ENCODE assay signal across 10 cellular contexts in genomic region chr20:49584418-49585382, GRCh38. TPM values are rescaled to one million over a fixed set of nuclear protein-coding genes. Genes with fewer than 3 reads are reported as not detected.
DNase-seq lines count a peak whose midpoint lies in the region; ATAC-seq and TF ChIP-seq lines count a peak whose summit lies in the region.
"Had no signal": no experiment of that assay in that cellular context is flagged by ENCODE, and none has a peak within 500 bp of the region (broad histone marks: within the 10 kb centered on the region; RNA-seq: fewer than 3 reads in every experiment).

No MANE protein-coding gene starts in this region.

- H3K9ac ChIP-seq in HUES48 (ENCODE audit: low read depth, low read length) = no peak overlapping the region

- 40 to 71% methylated on average over 14 of the region's 14 CpGs for WGBS in sigmoid colon, 2 donors

- no peak overlapping the region for H3K4me3 ChIP-seq in HUES48 (ENCODE audit: low read depth, low read length)
- H3K4me3 ChIP-seq in Peyer's patch = no peak overlapping the region
- H3K4me3 ChIP-seq in sigmoid colon = no peak overlapping the region

- H3K4me1 ChIP-seq in HUES48 (ENCODE audit: control insufficient read depth, insufficient read depth, low read length) = peaks cover 3% of the 10 kb centered on the region; the same call in 1 of the 2 replicates
- H3K4me1 ChIP-seq in Peyer's patch = peaks cover 0 to 17% (median 0%) of the 10 kb centered on the region in 4 donors
- peaks cover 0 to 65% (median 63%) of the 10 kb centered on the region in 4 donors for H3K4me1 ChIP-seq in sigmoid colon

- TF ChIP-seq CTCF in Peyer's patch (IDR thresholded peaks at IDR 0.05) (no peak), sigmoid colon (IDR thresholded peaks at IDR 0.05) (no peak)

- ATAC-seq in left colon (peak; percentile 63), HG03196 (IDR thresholded peaks at IDR 0.05; ENCODE audit: unreplicated experiment) (no peak), HG03175 (IDR thresholded peaks at IDR 0.05; ENCODE audit: unreplicated experiment) (no peak), HG02840 (IDR thresholded peaks at IDR 0.05; ENCODE audit: low FRiP score, unreplicated experiment) (no peak)

- H3K36me3 ChIP-seq in HUES48 (ENCODE audit: control insufficient read depth, insufficient read depth, low read length) (no peaks in the 10 kb centered on the region), Peyer's patch (no peaks in the 10 kb centered on the region), sigmoid colon (no peaks in the 10 kb centered on the region)

- TF ChIP-seq POLR2A in Peyer's patch (IDR thresholded peaks at IDR 0.05) = no peak
- no peak for TF ChIP-seq POLR2A in sigmoid colon (IDR thresholded peaks at IDR 0.05)

- intact Hi-C loops in left colon (cut with DNase I, micrococcal nuclease) = no loop called here
- intact Hi-C loops in sigmoid colon (cut with DNase I) = no loop called here

- H3K27me3 ChIP-seq in HUES48 (ENCODE audit: control insufficient read depth, insufficient read depth, low read length) (no peaks in the 10 kb centered on the region), Peyer's patch (no peaks in the 10 kb centered on the region), sigmoid colon (no peaks in the 10 kb centered on the region)

- H3K9me3 ChIP-seq in HUES48 (ENCODE audit: control insufficient read depth, insufficient read depth, low read length) (no peaks in the 10 kb centered on the region), Peyer's patch (no peaks in the 10 kb centered on the region), sigmoid colon (peaks cover 0 to 7% (median 0%) of the 10 kb centered on the region in 4 donors)

- TF ChIP-seq EP300 in sigmoid colon (IDR thresholded peaks at IDR 0.05) = no peak

- DNase-seq in Peyer's patch = peak in 1 of 3 donors; percentile 68
- DNase-seq in left colon = no peak
- no peak for DNase-seq in sigmoid colon
- DNase-seq in SKM-1 (lab: John Stamatoyannopoulos, UW; ENCODE audit: unreplicated experiment) = no peak
- DNase-seq: activated naive CD4-positive, alpha-beta T cell treated with anti-CD3 and anti-CD28 coated beads, Interleukin-2, amount 10 ng/mL, durations not matched to agents 7 days and 5 days; retina had no signal

- peak overlapping the region; percentile 45 for H3K27ac ChIP-seq in HUES48 (ENCODE audit: low read depth, low read length)
- H3K27ac ChIP-seq in Peyer's patch = peak overlapping the region in 3 of 4 donors; percentile 40 to 79 (median 46)
- H3K27ac ChIP-seq in sigmoid colon = peak overlapping the region; percentile 70 to 83 (median 76)

RNA-seq across cellular contexts. Expression of gene PTGIS, which starts 16.8 kb away (rescaled TPM):
- total RNA-seq in Peyer's patch (10 to 100 TPM in 2 of 4 donors, 1 to 10 TPM in 2; 3.5 to 30.5 (median 11.1) TPM), left colon (10 to 100 TPM in 1 of 2 donors, 1 to 10 TPM in 1; 4.5 to 13.0 TPM), sigmoid colon (100 to 1,000 TPM in 1 of 4 donors, 10 to 100 TPM in 3; 55.3 to 241 (median 82.5) TPM)
- polyA plus RNA-seq in sigmoid colon = 10 to 100 TPM in 1 of 3 donors, 1 to 10 TPM in 1, under 1 TPM in 1; 0.46 to 12.0 (median 5.8) TPM
